ENCODE assay signal across 21 cellular contexts in the genomic region with DNA sequence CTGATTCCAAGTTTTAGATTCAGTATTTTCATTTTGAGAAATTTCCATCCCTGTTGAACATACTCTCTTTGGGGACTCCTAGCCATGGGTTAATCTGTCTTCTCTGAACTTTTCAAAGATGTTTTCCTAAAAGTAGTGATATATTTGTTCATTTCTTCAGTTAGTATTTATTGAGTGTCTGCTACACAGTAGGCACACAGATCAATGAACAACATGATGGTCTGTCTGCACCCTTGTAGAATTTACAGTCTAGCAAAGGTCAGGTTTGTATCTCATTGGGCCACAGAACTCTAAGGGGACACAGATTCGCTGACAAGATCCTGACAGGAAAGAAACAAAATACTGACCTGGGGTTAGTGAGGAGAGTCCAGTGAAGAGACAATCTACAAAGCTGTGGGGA.
"Had no signal": no experiment of that assay in that cellular context is flagged by ENCODE, and none has a peak within 500 bp of the region (broad histone marks: within the 10 kb centered on the region; RNA-seq: fewer than 3 reads in every experiment).

No MANE protein-coding gene starts in this region.

- H3K36me3 ChIP-seq: colonic mucosa, esophagus squamous epithelium, gastrocnemius medialis, heart left ventricle, left lung, lower lobe of right lung had no signal

- H3K4me1 ChIP-seq: colonic mucosa, gastrocnemius medialis, heart left ventricle, lower lobe of right lung had no signal

- H3K4me3 ChIP-seq: colonic mucosa, esophagus squamous epithelium, gastrocnemius medialis, heart left ventricle, left lung, lower lobe of right lung, mucosa of descending colon had no signal

- H3K36me3 Mint-ChIP-seq: mesothelial cell of epicardium had no signal

- H3K27ac ChIP-seq: epithelial cell of prostate, esophagus squamous epithelium, gastrocnemius medialis, heart left ventricle, left lung, lower lobe of right lung had no signal

- DNase-seq: colonic mucosa; cortex of kidney; effector CD8-positive, alpha-beta T cell; effector memory CD8-positive, alpha-beta T cell; endodermal cell; erythroblast; esophagus squamous epithelium; foreskin fibroblast; foreskin melanocyte; gastrocnemius medialis; heart left ventricle; hippocampal formation; left cardiac atrium; left lung; left ventricle myocardium superior; lower lobe of right lung; mesenchymal stem cell; mucosa of descending colon had no signal

- H3K27me3 ChIP-seq: colonic mucosa, gastrocnemius medialis, left lung had no signal

- H3K9me3 Mint-ChIP-seq: dendritic cell treated with granulocyte-macrophage colony-stimulating factor and Interleukin-4, amounts not matched to agents 40 ng/mL and 50 ng/mL, for 4 days; effector memory CD8-positive, alpha-beta T cell; mesothelial cell of epicardium had no signal

- ATAC-seq: effector memory CD8-positive, alpha-beta T cell; gastrocnemius medialis; heart left ventricle; left lung; left ventricle myocardium superior; lower lobe of right lung; mucosa of descending colon had no signal

- H3K4me3 Mint-ChIP-seq: dendritic cell treated with granulocyte-macrophage colony-stimulating factor and Interleukin-4, amounts not matched to agents 40 ng/mL and 50 ng/mL, for 4 days; effector memory CD8-positive, alpha-beta T cell; endodermal cell; mesothelial cell of epicardium had no signal

- H3K27ac Mint-ChIP-seq: dendritic cell treated with granulocyte-macrophage colony-stimulating factor and Interleukin-4, amounts not matched to agents 40 ng/mL and 50 ng/mL, for 4 days; effector memory CD8-positive, alpha-beta T cell; endodermal cell; mesothelial cell of epicardium had no signal

- H3K9me3 ChIP-seq: colonic mucosa, esophagus squamous epithelium, gastrocnemius medialis, heart left ventricle, left lung, lower lobe of right lung, mucosa of descending colon had no signal
